ENCODE assay signal across 9 cellular contexts in genomic region chr1:15412843-15413242, GRCh38. TPM values are rescaled to one million over a fixed set of nuclear protein-coding genes. Genes with fewer than 3 reads are reported as not detected.
A peak's percentile ranks its signal among the peaks of the same experiment; 100 is the strongest.
DNase-seq lines count a peak whose midpoint lies in the region; ATAC-seq and TF ChIP-seq lines count a peak whose summit lies in the region.
"Had no signal": no experiment of that assay in that cellular context is flagged by ENCODE, and none has a peak within 500 bp of the region (broad histone marks: within the 10 kb centered on the region; RNA-seq: fewer than 3 reads in every experiment).

No MANE protein-coding gene starts in this region.

- no peak overlapping the region for H3K4me3 ChIP-seq in SJCRH30
- no peak overlapping the region for H3K4me3 ChIP-seq in skeletal muscle satellite cell (ENCODE audit: low read length)

- H3K9me3 Mint-ChIP-seq in immature natural killer cell (no peaks in the 10 kb centered on the region), progenitor cell of endocrine pancreas (ENCODE audit: low read depth) (no peaks in the 10 kb centered on the region)
- H3K9me3 Mint-ChIP-seq: stimulated activated naive CD8-positive, alpha-beta T cell treated with anti-CD3 and anti-CD28 coated beads, Interleukin-15, amount 100 ng/mL, for 72 hours had no signal

- H3K27ac Mint-ChIP-seq in immature natural killer cell (peak overlapping the region; percentile 97 to 100 (median 100)), progenitor cell of endocrine pancreas (no peak overlapping the region)

- H3K36me3 Mint-ChIP-seq in immature natural killer cell (peaks cover 31 to 58% (median 39%) of the 10 kb centered on the region in 3 donors), progenitor cell of endocrine pancreas (ENCODE audit: insufficient read depth) (no peaks in the 10 kb centered on the region)

- H3K27me3 Mint-ChIP-seq in immature natural killer cell (ENCODE audit: low read depth in 3 of 3): peaks cover 66 to 74% (median 66%) of the 10 kb centered on the region in 3 donors
- peaks cover 36% of the 10 kb centered on the region for H3K27me3 Mint-ChIP-seq in progenitor cell of endocrine pancreas

- no peak for TF ChIP-seq CTCF in progenitor cell of endocrine pancreas (IDR thresholded peaks at IDR 0.05; ENCODE audit: unreplicated experiment)

- H3K9ac ChIP-seq in skeletal muscle satellite cell (ENCODE audit: low read depth, low read length): no peak overlapping the region

- peak overlapping the region; percentile 49; the same call in 1 of the 2 replicates for H3K27ac ChIP-seq in SJCRH30

- H3K9me3 ChIP-seq in SJCRH30 (replicated peaks): no peaks in the 10 kb centered on the region
- H3K9me3 ChIP-seq in skeletal muscle satellite cell (replicated peaks; ENCODE audit: low read length): no peaks in the 10 kb centered on the region

- no peak for ATAC-seq in GM18517 (IDR thresholded peaks at IDR 0.05; ENCODE audit: unreplicated experiment)

- in situ Hi-C loops in G401 (cut with HindIII; ENCODE audit: low sequenced_read_pairs): no loop called here

- H3K4me1 ChIP-seq in SJCRH30: peaks cover 42% of the 10 kb centered on the region
- peaks cover 55% of the 10 kb centered on the region for H3K4me1 ChIP-seq in skeletal muscle satellite cell (ENCODE audit: control insufficient read depth, insufficient read depth, low read length)

- H3K27me3 ChIP-seq in SJCRH30 (no peaks in the 10 kb centered on the region), skeletal muscle satellite cell (ENCODE audit: control insufficient read depth, insufficient read depth, low read length) (no peaks in the 10 kb centered on the region)

- DNase-seq in G401 (ENCODE audit: low spot score) (peak; percentile 62), SJCRH30 (no peak), immature natural killer cell (peak in 1 of 3 donors; percentile 21), progenitor cell of endocrine pancreas (ENCODE audit: low spot score, unreplicated experiment) (no peak), NCI-H1105 (lab: John Stamatoyannopoulos, UW) (no peak), NCI-H2171 treated with DMSO at 0.1 percent for 48 hours (lab: John Stamatoyannopoulos, UW) (no peak)

- H3K36me3 ChIP-seq in SJCRH30 (peaks cover 27% of the 10 kb centered on the region; the same call in 1 of the 2 replicates), skeletal muscle satellite cell (ENCODE audit: insufficient read depth, low read length) (peaks cover 13% of the 10 kb centered on the region)

- H3K4me2 ChIP-seq in skeletal muscle satellite cell (ENCODE audit: low read length): peak overlapping the region; percentile 94

- H3K4me3 Mint-ChIP-seq in immature natural killer cell (peak overlapping the region; percentile 96 to 100 (median 97)), progenitor cell of endocrine pancreas (ENCODE audit: low read depth) (no peak overlapping the region)

- peaks cover 77 to 79% of the 10 kb centered on the region in 2 donors for H3K4me1 Mint-ChIP-seq in immature natural killer cell
- H3K4me1 Mint-ChIP-seq in progenitor cell of endocrine pancreas (ENCODE audit: low read depth): peaks cover 13% of the 10 kb centered on the region

RNA-seq across cellular contexts. Expression of gene EFHD2, which starts 3.2 kb away (rescaled TPM):
- 52.5 and 60.2 TPM in 2 replicates for total RNA-seq in G401 (2014; rRNA removed; shearing (Covaris generic))
- 203 and 208 TPM in 2 replicates for total RNA-seq in SJCRH30 (2014; rRNA removed; shearing (Covaris generic))
- 1,000 to 10,000 TPM in 1 of 3 donors, 100 to 1,000 TPM in 2; 686 to 1,063 (median 771) TPM for polyA plus RNA-seq in immature natural killer cell
- total RNA-seq in skeletal muscle satellite cell (2012; rRNA removed): 73.6 and 78.6 TPM in 2 replicates
- 17.8 and 19.4 TPM in 2 replicates for total RNA-seq in progenitor cell of endocrine pancreas

RNA-seq across cellular contexts. Expression of gene CTRC, which starts 25.4 kb away (rescaled TPM):
- total RNA-seq in G401 (2014; rRNA removed; shearing (Covaris generic)): not detected in 2 replicates
- 0.12 and 0.28 TPM in 2 replicates for total RNA-seq in SJCRH30 (2014; rRNA removed; shearing (Covaris generic))
- polyA plus RNA-seq in immature natural killer cell: not detected
- not detected in 2 replicates for total RNA-seq in skeletal muscle satellite cell (2012; rRNA removed)
- total RNA-seq in progenitor cell of endocrine pancreas: 0.57 and 0.87 TPM in 2 replicates

RNA-seq across cellular contexts. Expression of gene CELA2A, which starts 43.7 kb away (rescaled TPM):
- not detected in 2 replicates for total RNA-seq in G401 (2014; rRNA removed; shearing (Covaris generic))
- total RNA-seq in SJCRH30 (2014; rRNA removed; shearing (Covaris generic)): 0.55 TPM in 1 of 2 replicates, not detected in the other
- not detected for polyA plus RNA-seq in immature natural killer cell
- total RNA-seq in skeletal muscle satellite cell (2012; rRNA removed): not detected in 2 replicates
- total RNA-seq in progenitor cell of endocrine pancreas: not detected in 2 replicates
